Comparison of ENCODE assay signal across 8 cellular contexts in genomic region chr6:34887753-34888440, GRCh38. TPM values are rescaled to one million over a fixed set of nuclear protein-coding genes. Genes with fewer than 3 reads are reported as not detected.
DNase-seq lines count a peak whose midpoint lies in the region; ATAC-seq and TF ChIP-seq lines count a peak whose summit lies in the region.

A gene with protein sequence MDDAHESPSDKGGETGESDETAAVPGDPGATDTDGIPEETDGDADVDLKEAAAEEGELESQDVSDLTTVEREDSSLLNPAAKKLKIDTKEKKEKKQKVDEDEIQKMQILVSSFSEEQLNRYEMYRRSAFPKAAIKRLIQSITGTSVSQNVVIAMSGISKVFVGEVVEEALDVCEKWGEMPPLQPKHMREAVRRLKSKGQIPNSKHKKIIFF (minus strand): TSS chr6:34888042. CDS start chr6:34887957, 85 bp downstream.

- H3K4me1 Mint-ChIP-seq in osteocyte (ENCODE audit: unreplicated experiment), result peaks cover 31% of the 10 kb centered on the region

- H3K36me3 ChIP-seq in thoracic aorta, result peaks cover 3% of the 10 kb centered on the region

- H3K4me3 Mint-ChIP-seq in osteocyte (ENCODE audit: unreplicated experiment), result peak within 1 kb of the TSS; percentile 100

- ATAC-seq in HG02763 (IDR thresholded peaks at IDR 0.05; ENCODE audit: unreplicated experiment) (peak; percentile 53), thoracic aorta (ENCODE audit: insufficient number of reproducible peaks, low FRiP score, low read depth) (peak; percentile 76)

- DNase-seq in GM10266 (ENCODE audit: extremely low spot score) (peak; percentile 86), NCI-H1436 (lab: John Stamatoyannopoulos, UW) (peak; percentile 89), SW480 (ENCODE audit: low spot score) (peak; percentile 90), head of caudate nucleus (peak; percentile 82 to 97 (median 93)), osteocyte (ENCODE audit: extremely low spot score, unreplicated experiment) (peak; percentile 94), thoracic aorta (ENCODE audit: low spot score) (peak; percentile 83)
- DNase-seq in activated naive CD8-positive, alpha-beta T cell treated with anti-CD3 and anti-CD28 coated beads, Interleukin-2, amount 50 U/mL, for 16 hours (ENCODE audit: low read depth, low spot score), result peak; percentile 80

- H3K9me3 ChIP-seq in thoracic aorta, result no peaks in the 10 kb centered on the region

- peaks cover 13% of the 10 kb centered on the region for H3K36me3 Mint-ChIP-seq in osteocyte (ENCODE audit: unreplicated experiment)

- no peaks in the 10 kb centered on the region for H3K27me3 Mint-ChIP-seq in osteocyte (ENCODE audit: unreplicated experiment)

- no peaks in the 10 kb centered on the region for H3K27me3 ChIP-seq in thoracic aorta (replicated peaks; ENCODE audit: insufficient read depth)

- H3K4me3 ChIP-seq in thoracic aorta, result peak within 1 kb of the TSS; percentile 95

- no peaks in the 10 kb centered on the region for H3K9me3 Mint-ChIP-seq in osteocyte (ENCODE audit: unreplicated experiment)

- intact Hi-C loops in head of caudate nucleus (cut with DNase I), result loop anchor here (10.0 kb wide), 2 partner anchors 93 to 133 kb away; partner anchors contain the start of genes BLTP3A and SNRPC

- H3K27ac Mint-ChIP-seq in osteocyte (ENCODE audit: unreplicated experiment), result peak within 1 kb of the TSS; percentile 100

- peak within 1 kb of the TSS; percentile 92 to 98 for H3K27ac ChIP-seq in thoracic aorta

- H3K4me1 ChIP-seq in thoracic aorta (ENCODE audit: control insufficient read depth in 1 of 2, low read depth in 2 of 2), result peaks cover 13 to 37% of the 10 kb centered on the region in 2 donors

- TF ChIP-seq CTCF in GM10266 (IDR thresholded peaks at IDR 0.05; ENCODE audit: control insufficient read depth, insufficient read depth, low read depth, missing control alignments) (peak; percentile 3), osteocyte (IDR thresholded peaks at IDR 0.05) (no peak), thoracic aorta (IDR thresholded peaks at IDR 0.05) (no peak)

RNA-seq across cellular contexts. Expression of the gene that starts here (rescaled TPM):
- total RNA-seq in osteocyte (33.8 and 35.8 TPM in 2 replicates), thoracic aorta (10 to 100 TPM; 15.8 to 33.2 TPM)

Comparison
In these comparisons a context has a peak if more than half of its experiments do, and no peak if none do; other contexts are left out.
1. Peak in every context shown above with its lines: DNase-seq, ATAC-seq, H3K4me3 ChIP-seq and H3K27ac ChIP-seq.